Comparison of ENCODE assay signal across 27 cellular contexts in genomic region chr2:73488079-73488478, GRCh38.
"Had no signal": no experiment of that assay in that cellular context is flagged by ENCODE, and none has a peak within 500 bp of the region (broad histone marks: within the 10 kb centered on the region; RNA-seq: fewer than 3 reads in every experiment).

No MANE protein-coding gene starts in this region.

- H3K4me1 ChIP-seq: pancreas, psoas muscle, right lobe of liver, stomach, thyroid gland, tibial nerve, upper lobe of left lung, uterus had no signal

- H2AFZ ChIP-seq: neural progenitor cell had no signal

- H3K36me3 ChIP-seq: neural progenitor cell, uterus had no signal

- DNase-seq: naive thymus-derived CD4-positive, alpha-beta T cell; nucleus accumbens; psoas muscle; right cardiac atrium; right lobe of liver; stimulated activated CD4-positive, alpha-beta T cell treated with anti-CD3 and anti-CD28 coated beads, Interleukin-15, amount 100 ng/mL, for 24 hours; stimulated activated CD4-positive, alpha-beta T cell treated with anti-CD3 and anti-CD28 coated beads, Interleukin-2, amount 100 ng/mL, for 24 hours; stimulated activated CD4-positive, alpha-beta T cell treated with anti-CD3 and anti-CD28 coated beads, Interleukin-2, amount 100 ng/mL, for 48 hours; stimulated activated CD4-positive, alpha-beta T cell treated with anti-CD3 and anti-CD28 coated beads, Interleukin-4, amount 100 ng/mL, for 24 hours; stimulated activated naive B cell treated with anti-CD40 and anti-IgM and Interleukin-4, amounts not matched to agents 10 μg/mL and 1 μg/mL and 100 μg/mL, for 72 hours; stimulated activated naive CD4-positive, alpha-beta T cell treated with Interleukin-2 at 50 U/mL for 16 hours; stomach; thyroid gland; trophoblast cell; uterus had no signal

- H3K27me3 ChIP-seq: neural progenitor cell, neutrophil, pancreas, right lobe of liver, stomach, thyroid gland, tibial nerve, upper lobe of left lung, uterus had no signal

- H3K27ac ChIP-seq: neural progenitor cell, neutrophil, pancreas, psoas muscle, right lobe of liver, skin epidermis, stomach, thoracic aorta, thyroid gland, tibial nerve, upper lobe of left lung, uterus had no signal

- H3K4me3 ChIP-seq: neural progenitor cell, pancreas, psoas muscle, right lobe of liver, skin epidermis, smooth muscle cell, stomach, thoracic aorta, thyroid gland, tibial nerve, upper lobe of left lung, uterus had no signal

- H3K4me3 Mint-ChIP-seq: naive thymus-derived CD4-positive, alpha-beta T cell; nephron; neural progenitor cell; stimulated activated effector memory CD8-positive, alpha-beta T cell treated with anti-CD3 and anti-CD28 coated beads, Interleukin-12 subunit alpha, Interleukin-12 subunit beta, amount 100 ng/mL, for 72 hours; stimulated activated naive B cell treated with anti-CD40 and anti-IgM and Interleukin-4, amounts not matched to agents 10 μg/mL and 1 μg/mL and 100 μg/mL, for 72 hours; stimulated activated naive CD8-positive, alpha-beta T cell treated with anti-CD3 and anti-CD28 coated beads, Interleukin-15, Interleukin-2, amounts not matched to agents 100 ng/mL and 50 ng/mL, for 24 hours had no signal

- H3K9me3 ChIP-seq: pancreas, psoas muscle, right lobe of liver, stomach, thoracic aorta, thyroid gland, tibial nerve, upper lobe of left lung, uterus had no signal

- H3K4me1 Mint-ChIP-seq: nephron had no signal

- ATAC-seq: naive thymus-derived CD4-positive, alpha-beta T cell; pancreas; psoas muscle; right cardiac atrium; stimulated activated effector memory CD8-positive, alpha-beta T cell treated with anti-CD3 and anti-CD28 coated beads, Interleukin-12 subunit alpha, Interleukin-12 subunit beta, amount 100 ng/mL, for 72 hours; stimulated activated naive B cell treated with anti-CD40 and anti-IgM and Interleukin-4, amounts not matched to agents 10 μg/mL and 1 μg/mL and 100 μg/mL, for 72 hours had no signal

- H3K9ac ChIP-seq: neural progenitor cell had no signal

- H3K27ac Mint-ChIP-seq: naive thymus-derived CD4-positive, alpha-beta T cell; nephron; neural progenitor cell; progenitor cell of endocrine pancreas; stimulated activated effector memory CD8-positive, alpha-beta T cell treated with anti-CD3 and anti-CD28 coated beads, Interleukin-12 subunit alpha, Interleukin-12 subunit beta, amount 100 ng/mL, for 72 hours; stimulated activated naive B cell treated with anti-CD40 and anti-IgM and Interleukin-4, amounts not matched to agents 10 μg/mL and 1 μg/mL and 100 μg/mL, for 72 hours; stimulated activated naive CD8-positive, alpha-beta T cell treated with anti-CD3 and anti-CD28 coated beads, Interleukin-15, Interleukin-2, amounts not matched to agents 100 ng/mL and 50 ng/mL, for 24 hours had no signal

- H3K9me3 Mint-ChIP-seq: neural progenitor cell; stimulated activated effector memory CD8-positive, alpha-beta T cell treated with anti-CD3 and anti-CD28 coated beads, Interleukin-12 subunit alpha, Interleukin-12 subunit beta, amount 100 ng/mL, for 72 hours had no signal

- H3K27me3 Mint-ChIP-seq: naive thymus-derived CD4-positive, alpha-beta T cell; progenitor cell of endocrine pancreas; stimulated activated naive B cell treated with anti-CD40 and anti-IgM and Interleukin-4, amounts not matched to agents 10 μg/mL and 1 μg/mL and 100 μg/mL, for 72 hours; stimulated activated naive CD8-positive, alpha-beta T cell treated with anti-CD3 and anti-CD28 coated beads, Interleukin-15, Interleukin-2, amounts not matched to agents 100 ng/mL and 50 ng/mL, for 24 hours had no signal

- H3K4me2 ChIP-seq: neural progenitor cell, smooth muscle cell had no signal
